ENCODE assay signal across 8 cellular contexts in genomic region chr11:6681505-6681904, GRCh38. TPM values are rescaled to one million over a fixed set of nuclear protein-coding genes. Genes with fewer than 3 reads are reported as not detected.
DNase-seq lines count a peak whose midpoint lies in the region; ATAC-seq and TF ChIP-seq lines count a peak whose summit lies in the region.

No MANE protein-coding gene starts in this region.

- no peak overlapping the region for H2AFZ ChIP-seq in Karpas-422 (ENCODE audit: low read length)

- H3K27ac Mint-ChIP-seq in neural crest cell (ENCODE audit: unreplicated experiment) = peak overlapping the region; percentile 74

- H3K27me3 Mint-ChIP-seq in neural crest cell (ENCODE audit: low read depth) = no peaks in the 10 kb centered on the region

- H3K9me3 Mint-ChIP-seq in neural crest cell = no peaks in the 10 kb centered on the region

- no peak overlapping the region for H3K27ac ChIP-seq in DOHH2 (ENCODE audit: low read depth, low read length)
- no peak overlapping the region; the same call in 1 of the 2 replicates for H3K27ac ChIP-seq in Karpas-422 (ENCODE audit: low read length)

- H3F3A ChIP-seq in DOHH2 (ENCODE audit: control insufficient read depth, insufficient read depth) = peaks cover 23% of the 10 kb centered on the region

- no peak for DNase-seq in Karpas-422
- DNase-seq in choroid plexus epithelial cell (ENCODE audit: low read depth) = no peak
- DNase-seq in neural crest cell (ENCODE audit: low read depth, low spot score) = no peak
- DNase-seq in globus pallidus (ENCODE audit: low spot score) = no peak
- no peak for DNase-seq in putamen (ENCODE audit: low spot score)
- no peak for DNase-seq in GM10266 (ENCODE audit: extremely low spot score)

- peaks cover 18% of the 10 kb centered on the region for H3K36me3 Mint-ChIP-seq in neural crest cell (ENCODE audit: low read depth)

- H3K4me3 ChIP-seq in DOHH2 (ENCODE audit: low read length) (peak overlapping the region; percentile 100), Karpas-422 (ENCODE audit: low read length) (no peak overlapping the region), choroid plexus epithelial cell (ENCODE audit: low read depth, low read length) (peak overlapping the region; percentile 99)

- H3K4me1 ChIP-seq in DOHH2 (ENCODE audit: control insufficient read depth, low read length) (peaks cover 19% of the 10 kb centered on the region), Karpas-422 (ENCODE audit: low read length) (peaks cover 21% of the 10 kb centered on the region)

- H4K20me1 ChIP-seq in DOHH2 (ENCODE audit: control insufficient read depth, insufficient read depth, low read depth, low read length) (peaks cover 15% of the 10 kb centered on the region; the same call in 1 of the 2 replicates), Karpas-422 (ENCODE audit: insufficient read depth, low read depth, low read length) (peaks cover 15% of the 10 kb centered on the region)

- TF ChIP-seq CTCF in DOHH2 (IDR thresholded peaks at IDR 0.05; ENCODE audit: low read depth, low read length, poor library complexity, severe bottlenecking) (no peak), choroid plexus epithelial cell (conservative IDR thresholded peaks at IDR 0.05; ENCODE audit: low read depth, low read length) (no peak), neural crest cell (conservative IDR thresholded peaks at IDR 0.05) (peak; percentile 26), GM10266 (IDR thresholded peaks at IDR 0.05; ENCODE audit: control insufficient read depth, insufficient read depth, low read depth, missing control alignments) (no peak)

- peaks cover 25% of the 10 kb centered on the region for H3K4me1 Mint-ChIP-seq in neural crest cell

- H3K36me3 ChIP-seq in DOHH2 (ENCODE audit: control insufficient read depth, low read length) (peaks cover 40% of the 10 kb centered on the region), Karpas-422 (ENCODE audit: insufficient read depth, low read length) (peaks cover 19% of the 10 kb centered on the region)

- H3K9me2 ChIP-seq in DOHH2 (replicated peaks; ENCODE audit: control insufficient read depth, low read length) = no peaks in the 10 kb centered on the region
- no peaks in the 10 kb centered on the region for H3K9me2 ChIP-seq in Karpas-422 (replicated peaks; ENCODE audit: insufficient read depth, low read length)

- H3K27me3 ChIP-seq in DOHH2 (ENCODE audit: control insufficient read depth, low read length) = no peaks in the 10 kb centered on the region
- no peaks in the 10 kb centered on the region for H3K27me3 ChIP-seq in Karpas-422 (ENCODE audit: low read length)

- ATAC-seq in HG03280 (IDR thresholded peaks at IDR 0.05; ENCODE audit: unreplicated experiment) = no peak

- H3K9me3 ChIP-seq in DOHH2 (ENCODE audit: control insufficient read depth, insufficient read depth, low read length) (no peaks in the 10 kb centered on the region), Karpas-422 (ENCODE audit: low read length) (no peaks in the 10 kb centered on the region)

- H3K4me2 ChIP-seq in DOHH2 (ENCODE audit: low read length) = peak overlapping the region; percentile 94
- H3K4me2 ChIP-seq in Karpas-422 (ENCODE audit: low read depth, low read length, poor library complexity, severe bottlenecking) = peak overlapping the region; percentile 89

- H3K79me2 ChIP-seq in DOHH2 (ENCODE audit: control insufficient read depth, low read length) (peaks cover 31% of the 10 kb centered on the region), Karpas-422 (ENCODE audit: low read length) (peaks cover 21% of the 10 kb centered on the region)

- H3K9ac ChIP-seq in Karpas-422 (ENCODE audit: low read length) = peak overlapping the region; percentile 21; the same call in 1 of the 2 replicates

- peak overlapping the region; percentile 99 for H3K4me3 Mint-ChIP-seq in neural crest cell

RNA-seq across cellular contexts. Expression of gene MRPL17, which starts 1.6 kb away (rescaled TPM):
- 55.4 and 67.3 TPM in 2 replicates for total RNA-seq in Karpas-422 (2014; rRNA removed; shearing (Covaris generic); ENCODE audit: low replicate concordance)
- total RNA-seq in neural crest cell = 47.2 and 58.9 TPM in 2 replicates

RNA-seq across cellular contexts. Expression of gene DCHS1, which starts 25.9 kb away (rescaled TPM):
- total RNA-seq in Karpas-422 (2014; rRNA removed; shearing (Covaris generic); ENCODE audit: low replicate concordance) = 0.04 and 0.11 TPM in 2 replicates
- 37.5 and 40.4 TPM in 2 replicates for total RNA-seq in neural crest cell

Comparison
In these comparisons a context has a peak if more than half of its experiments do, and no peak if none do; other contexts are left out.
1. RNA of gene DCHS1, which starts 25.9 kb away (total RNA-seq): 37.5 to 40.4 TPM in neural crest cell; 0.04 to 0.11 TPM in Karpas-422; every median in the first group is over 10 times any median in the second.